Comparison of ENCODE assay signal across 8 cellular contexts in the genomic region with DNA sequence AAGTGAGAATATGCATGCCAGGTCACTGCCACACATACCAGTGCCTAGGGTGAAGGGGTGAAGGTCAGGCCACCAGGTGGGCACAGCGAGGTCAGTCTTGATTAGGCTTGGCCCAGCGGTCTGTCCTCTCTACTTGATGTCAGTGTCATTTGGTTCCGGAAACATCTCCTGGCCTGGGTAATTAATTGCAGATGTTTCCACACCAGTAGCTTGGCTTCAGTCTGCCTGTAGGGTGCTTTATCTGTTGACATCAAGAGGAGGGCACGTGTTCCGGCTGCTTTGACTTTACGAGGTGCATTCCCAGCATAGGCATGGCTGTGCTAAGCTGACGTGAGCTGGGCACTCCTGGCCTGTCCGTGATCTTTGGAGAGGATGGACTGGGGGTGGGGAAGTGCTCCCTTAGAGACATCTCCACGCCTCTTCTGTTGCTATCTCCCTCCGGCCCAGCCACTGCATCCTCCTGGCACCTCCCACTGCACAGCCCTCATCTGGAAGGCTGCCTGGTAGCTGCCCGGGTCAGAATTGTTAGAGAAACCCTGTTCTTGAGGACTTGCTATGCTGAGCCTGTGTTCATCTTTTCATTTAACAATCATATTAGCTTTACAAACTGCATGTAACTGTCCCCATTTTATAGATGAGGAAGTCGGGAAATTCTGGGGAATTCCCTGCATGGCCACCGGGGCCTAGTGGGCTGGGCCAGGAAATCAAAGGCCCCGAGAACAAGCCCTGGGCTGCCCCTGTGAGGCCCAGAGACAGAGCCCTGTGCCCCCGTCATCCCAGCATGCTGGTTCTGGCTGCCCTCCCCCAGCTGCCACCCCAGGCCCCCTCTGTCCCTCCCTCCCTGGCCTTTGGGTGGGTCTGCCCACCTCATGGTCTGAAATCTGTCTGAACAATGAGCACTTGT. TPM values are rescaled to one million over a fixed set of nuclear protein-coding genes. Genes with fewer than 3 reads are reported as not detected.
A peak's percentile ranks its signal among the peaks of the same experiment; 100 is the strongest.
DNase-seq lines count a peak whose midpoint lies in the region; ATAC-seq and TF ChIP-seq lines count a peak whose summit lies in the region.

No MANE protein-coding gene starts in this region.

- no peak overlapping the region for H3K4me3 ChIP-seq in BJ (ENCODE audit: low read depth, low read length)
- no peak overlapping the region for H3K4me3 ChIP-seq in fibroblast of pulmonary artery (replicated peaks; ENCODE audit: low read depth, low read length)

- H3K27me3 Mint-ChIP-seq in progenitor cell of endocrine pancreas = no peaks in the 10 kb centered on the region

- CTCF ChIA-PET in BJ (lab: Yijun Ruan, JAX) = interaction anchor here (0.6 to 2.5 kb wide), 10 partner anchors 13 to 116 kb away, joined by 3 to 9 read pairs (median 3); no protein-coding TSS in a partner anchor

- no peaks in the 10 kb centered on the region for H3K27me3 ChIP-seq in BJ (ENCODE audit: control insufficient read depth, insufficient read depth, low read length)

- H3K9me3 Mint-ChIP-seq in progenitor cell of endocrine pancreas (ENCODE audit: low read depth) = no peaks in the 10 kb centered on the region

- TF ChIP-seq CTCF in BJ (IDR thresholded peaks at IDR 0.05; ENCODE audit: insufficient read depth, low read depth, low read length) (peak; percentile 27; the same call in 1 of the 2 replicates), fibroblast of pulmonary artery (IDR thresholded peaks at IDR 0.05; ENCODE audit: low read length, missing control alignments) (peak; percentile 10), progenitor cell of endocrine pancreas (IDR thresholded peaks at IDR 0.05; ENCODE audit: unreplicated experiment) (no peak)

- DNase-seq in BJ (ENCODE audit: low read depth) = peak; percentile 99
- DNase-seq in HUDEP-2 (lab: John Stamatoyannopoulos, UW; ENCODE audit: unreplicated experiment in 76 of 76) = peak in 72 of 76 experiments; percentile 12 to 79 (median 52)
- DNase-seq in activated CD8-positive, alpha-beta memory T cell treated with anti-CD3 and anti-CD28 coated beads for 24 hours = peak; percentile 75
- peak; percentile 87 for DNase-seq in fibroblast of pulmonary artery (ENCODE audit: low read depth)
- DNase-seq in progenitor cell of endocrine pancreas (ENCODE audit: low spot score, unreplicated experiment) = no peak
- DNase-seq in UCSD-AML1 (lab: John Stamatoyannopoulos, UW; ENCODE audit: unreplicated experiment) = no peak

- no peak overlapping the region for H3K4me3 Mint-ChIP-seq in progenitor cell of endocrine pancreas (ENCODE audit: low read depth)

- POLR2A ChIA-PET in BJ (lab: Charles Lee) = interaction anchor here (0.6 kb wide), 1 partner anchor 332 kb away, joined by 3 read pairs; no protein-coding TSS in a partner anchor

- H3K4me1 Mint-ChIP-seq in progenitor cell of endocrine pancreas (ENCODE audit: low read depth) = no peaks in the 10 kb centered on the region

- ATAC-seq in GM19438 (IDR thresholded peaks at IDR 0.05; ENCODE audit: low read depth, unreplicated experiment) (peak; percentile 36), GM19452 (IDR thresholded peaks at IDR 0.05; ENCODE audit: unreplicated experiment) (no peak)

- peaks cover 8% of the 10 kb centered on the region for H3K36me3 ChIP-seq in BJ (ENCODE audit: control insufficient read depth, insufficient read depth, low read length)

- H3K36me3 Mint-ChIP-seq in progenitor cell of endocrine pancreas (ENCODE audit: insufficient read depth) = peaks cover 2% of the 10 kb centered on the region

- peak overlapping the region; percentile 47 for H3K27ac Mint-ChIP-seq in progenitor cell of endocrine pancreas

RNA-seq across cellular contexts. Expression of a gene that starts 29.1 kb away (rescaled TPM):
- polyA plus RNA-seq in BJ (2011; rRNA removed) = 12.5 and 15.5 TPM in 2 replicates
- polyA minus RNA-seq in BJ (2011; rRNA and poly(A)+ RNA removed) = 18.5 and 23.4 TPM in 2 replicates
- 6.7 and 7.8 TPM in 2 replicates for total RNA-seq in progenitor cell of endocrine pancreas

Comparison
In these comparisons a context has a peak if more than half of its experiments do, and no peak if none do; other contexts are left out.
1. DNase-seq: peak in BJ (single experiment), HUDEP-2 (72 of 76), activated CD8-positive, alpha-beta memory T cell treated with anti-CD3 and anti-CD28 coated beads for 24 hours (single experiment) and fibroblast of pulmonary artery (single experiment); none in progenitor cell of endocrine pancreas (single experiment) and UCSD-AML1 (single experiment).